In the genomic region with DNA sequence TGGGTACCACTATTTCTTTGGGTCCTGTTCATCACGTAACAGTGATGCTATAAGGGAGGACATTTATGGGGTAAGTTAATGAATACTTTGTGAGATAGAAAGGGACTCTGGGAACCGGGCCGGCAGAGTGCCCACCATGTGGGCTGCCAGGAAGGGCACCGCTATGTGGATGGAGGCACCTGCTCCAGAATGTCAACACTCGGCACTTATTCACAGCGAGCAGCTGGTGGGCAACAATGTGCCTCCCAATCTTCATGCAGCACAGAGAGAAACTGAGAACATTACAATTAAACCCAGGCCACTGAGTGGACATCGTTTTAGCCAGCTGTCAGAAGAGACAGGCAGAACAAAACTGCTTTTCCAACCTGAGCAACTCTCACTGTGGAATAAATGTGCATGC, we compare ENCODE assay signal across 1 cellular context.
TF ChIP-seq lines count a peak whose summit lies in the region.

No MANE protein-coding gene starts in this region.

TF ChIP-seq in HCT116, 20 proteins besides CTCF, POLR2A, EP300 and RAD21 (continued from another document):
- TF ChIP-seq REST (IDR thresholded peaks at IDR 0.05; ENCODE audit: low read depth) (no peak), ZFX (IDR thresholded peaks at IDR 0.05) (no peak)
TF ChIP-seq in HCT116: peak in this region for 0.
